In genomic region chr17:43393944-43394482, GRCh38 we compare ENCODE assay signal across 8 cellular contexts. TPM values are rescaled to one million over a fixed set of nuclear protein-coding genes. Genes with fewer than 3 reads are reported as not detected.
A peak's percentile ranks its signal among the peaks of the same experiment; 100 is the strongest.
DNase-seq lines count a peak whose midpoint lies in the region; ATAC-seq and TF ChIP-seq lines count a peak whose summit lies in the region.

No MANE protein-coding gene starts in this region.

- H3K9me2 ChIP-seq in OCI-LY7 (ENCODE audit: insufficient read depth, low read length): no peaks in the 10 kb centered on the region

- no peak for TF ChIP-seq EP300 in Ishikawa (IDR thresholded peaks at IDR 0.05; ENCODE audit: borderline replicate concordance)

- H3K4me1 ChIP-seq in OCI-LY7 (ENCODE audit: insufficient read depth, low read length, poor library complexity, severe bottlenecking): peaks cover 18% of the 10 kb centered on the region

- intact Hi-C loops in OCI-LY7 (cut with micrococcal nuclease; ENCODE audit: unreplicated experiment): loop anchor here (1.0 to 5.0 kb wide), 3 partner anchors 89 to 278 kb away; partner anchors contain the start of gene DHX8

- H3K27ac ChIP-seq in OCI-LY7 (ENCODE audit: low read depth, low read length, poor library complexity, severe bottlenecking): no peak overlapping the region

- CTCF ChIA-PET in OCI-LY7 (lab: Charles Lee; ENCODE audit: unreplicated experiment): interaction anchor here (0.6 to 2.4 kb wide), 2 partner anchors 30 to 89 kb away, joined by 3 to 12 read pairs; partner anchors contain the start of gene DHX8

- no peaks in the 10 kb centered on the region for H3K9me3 ChIP-seq in OCI-LY7 (ENCODE audit: low read length)

- no peaks in the 10 kb centered on the region for H4K20me1 ChIP-seq in OCI-LY7 (ENCODE audit: insufficient read depth, low read length)

- ATAC-seq in HG02763 (IDR thresholded peaks at IDR 0.05; ENCODE audit: unreplicated experiment): no peak

- no peak overlapping the region for H3K4me2 ChIP-seq in OCI-LY7 (ENCODE audit: low read length)

- POLR2A ChIA-PET in OCI-LY7 (lab: Charles Lee): no interaction called here

- BruUV-seq in OCI-LY7 (replicated peaks; lab: Mats Ljungman, UMichigan): no TSS peak

- no peaks in the 10 kb centered on the region for H3K79me2 ChIP-seq in OCI-LY7 (ENCODE audit: insufficient read depth, low read depth, low read length)

- DNase-seq in COLO829 (ENCODE audit: low spot score): peak; percentile 89
- DNase-seq in OCI-LY7 (ENCODE audit: low spot score): peak; percentile 86
- DNase-seq in activated T-cell treated with anti-CD3 and anti-CD28 coated beads for 48 hours (ENCODE audit: low read depth): peak; percentile 83
- peak; percentile 85 to 93 for DNase-seq in erythroblast (lab: John Stamatoyannopoulos, UW)
- DNase-seq in myocyte (ENCODE audit: low read depth): peak; percentile 95
- DNase-seq in stimulated activated CD8-positive, alpha-beta memory T cell treated with anti-CD3 and anti-CD28 coated beads, Interleukin-4, amount 100 ng/mL, for 48 hours: peak; percentile 97

- TF ChIP-seq CTCF in OCI-LY7 (conservative IDR thresholded peaks at IDR 0.05; ENCODE audit: low read length): peak; percentile 94

- TF ChIP-seq RAD21 in Ishikawa (IDR thresholded peaks at IDR 0.05; ENCODE audit: low read depth): peak; percentile 100

- H2AFZ ChIP-seq in OCI-LY7 (ENCODE audit: low read length): peak overlapping the region; percentile 66; the same call in 1 of the 2 replicates

- H3K4me3 ChIP-seq in OCI-LY7 (ENCODE audit: low read depth, low read length, poor library complexity, severe bottlenecking): no peak overlapping the region

- no peaks in the 10 kb centered on the region for H3K36me3 ChIP-seq in OCI-LY7 (ENCODE audit: insufficient read depth, low read length)

- TF ChIP-seq POLR2A in erythroblast (IDR thresholded peaks at IDR 0.05; ENCODE audit: low read length): no peak

TF ChIP-seq in Ishikawa, 13 proteins besides CTCF, POLR2A, EP300 and RAD21:
- TF ChIP-seq NFIC (IDR thresholded peaks at IDR 0.05): peak; percentile 78
- no peak for TF ChIP-seq ZBTB7A (IDR thresholded peaks at IDR 0.05; ENCODE audit: low read depth)
TF ChIP-seq in Ishikawa: peak in this region for 1.

RNA-seq across cellular contexts. Expression of gene ARL4D, which starts 4.8 kb away (rescaled TPM):
- total RNA-seq in OCI-LY7 (2014; rRNA removed; shearing (Covaris generic)): 0.64 and 1.4 TPM in 2 replicates
- 0.72 and 0.83 TPM in 2 replicates for total RNA-seq in OCI-LY7 (2022)
- 54.6 and 70.4 TPM in 2 replicates for total RNA-seq in myocyte
- 68.6 TPM for polyA plus RNA-seq in myocyte (2012)

Comparison
In these comparisons a context has a peak if more than half of its experiments do, and no peak if none do; other contexts are left out.
1. RNA of gene ARL4D, which starts 4.8 kb away (total RNA-seq): 54.6 to 70.4 TPM in myocyte; 0.64 to 1.4 TPM in OCI-LY7; every median in the first group is over 10 times any median in the second.
2. Peak in every context shown above with its lines, with median percentiles within 50 percentile points of each other: DNase-seq.